ENCODE assay signal across 9 cellular contexts in genomic region chr1:7454052-7454815, GRCh38.
DNase-seq lines count a peak whose midpoint lies in the region; ATAC-seq and TF ChIP-seq lines count a peak whose summit lies in the region.
"Had no signal": no experiment of that assay in that cellular context is flagged by ENCODE, and none has a peak within 500 bp of the region (broad histone marks: within the 10 kb centered on the region; RNA-seq: fewer than 3 reads in every experiment).

No MANE protein-coding gene starts in this region.

- H3K4me1 ChIP-seq in HCT116 (ENCODE audit: control insufficient read depth in 1 of 2, insufficient read depth in 2 of 2, low read length in 2 of 2) (peaks cover 0 to 7% of the 10 kb centered on the region in 2 experiments; a peak in 2 of 4 replicates), lung (ENCODE audit: control insufficient read depth in 2 of 2, insufficient read depth in 2 of 2, low read length in 2 of 2) (peaks cover 0 to 7% of the 10 kb centered on the region in 2 donors)

- DNase-seq in CD1c-positive myeloid dendritic cell (ENCODE audit: extremely low spot score) (peak; percentile 8), HCT116 (ENCODE audit: low read depth, low spot score) (no peak), lung (ENCODE audit: low spot score) (peak; percentile 40)
- no peak for DNase-seq in stimulated activated CD4-positive, alpha-beta T cell treated with anti-CD3 and anti-CD28 coated beads, Interleukin-2, amount 100 ng/mL, for 48 hours
- no peak for DNase-seq in stimulated activated CD4-positive, alpha-beta T cell treated with anti-CD3 and anti-CD28 coated beads, Interleukin-1b, Interleukin-23, amount 100 ng/mL, for 48 hours
- no peak for DNase-seq in activated CD4-positive, CD25-positive, alpha-beta regulatory T cell treated with anti-CD3 and anti-CD28 coated beads, Interleukin-2, amount 50 U/mL, for 72 hours
- DNase-seq: activated B cell treated with CpG ODN at 0.5 μM for 24 hours had no signal

- H3K9me2 ChIP-seq in HCT116 (ENCODE audit: insufficient read depth), result no peaks in the 10 kb centered on the region

- H3K4me3 ChIP-seq in HCT116 (replicated peaks in 1 of 2; ENCODE audit: low read depth in 1 of 2, low read length in 2 of 2) (no peak overlapping the region), lung (no peak overlapping the region)

- CTCF ChIA-PET in HCT116 (lab: Charles Lee), result interaction anchor here (0.7 to 1.8 kb wide), 8 partner anchors 10 to 230 kb away, joined by 3 to 8 read pairs (median 4); no protein-coding TSS in a partner anchor

- RAD21 ChIA-PET in HCT116 (lab: Charles Lee; ENCODE audit: low non-redundant PET in 1 of 2, low total read pairs in 2 of 2, uncharacterized antibody in 2 of 2, unreplicated experiment in 2 of 2), result interaction anchor here in 1 of 2 experiments (0.7 kb wide), 1 partner anchor 193 kb away, joined by 4 read pairs; no protein-coding TSS in a partner anchor

- no peak overlapping the region for H3K4me3 Mint-ChIP-seq in brain
- H3K4me3 Mint-ChIP-seq: activated B cell treated with CpG ODN at 0.5 μM for 24 hours had no signal

- H3K27ac Mint-ChIP-seq in brain, result peak overlapping the region in 3 of 5 experiments; percentile 50 to 85 (median 80)
- H3K27ac Mint-ChIP-seq: activated B cell treated with CpG ODN at 0.5 μM for 24 hours had no signal

- ATAC-seq in HCT116 (peak; percentile 95), lung (ENCODE audit: insufficient read depth, low FRiP score) (no peak), HG02840 (IDR thresholded peaks at IDR 0.05; ENCODE audit: low FRiP score, unreplicated experiment) (no peak)

- TF ChIP-seq CTCF in HCT116 (IDR thresholded peaks at IDR 0.05 in 2 of 3, conservative IDR thresholded peaks at IDR 0.05 in 1 of 3; ENCODE audit: borderline replicate concordance in 1 of 3, insufficient read depth in 1 of 3, low read depth in 2 of 3, low read length in 2 of 3) (peak; percentile 62 to 83 (median 68); a peak in 5 of 6 replicates), brain (conservative IDR thresholded peaks at IDR 0.05) (peak; percentile 56 to 60), lung (IDR thresholded peaks at IDR 0.05; ENCODE audit: control extremely low read depth, extremely low read depth) (no peak)

- H3K36me3 ChIP-seq in HCT116 (ENCODE audit: control insufficient read depth in 1 of 2, insufficient read depth in 2 of 2, low read length in 2 of 2), result no peaks in the 10 kb centered on the region
- H3K36me3 ChIP-seq in lung (ENCODE audit: control insufficient read depth in 2 of 2, insufficient read depth in 2 of 2, low read length in 2 of 2), result no peaks in the 10 kb centered on the region

- intact Hi-C loops in HCT116 (cut with micrococcal nuclease), result loop anchor here (1.0 to 2.0 kb wide), 2 partner anchors 85 to 193 kb away; no protein-coding TSS in a partner anchor

- no peaks in the 10 kb centered on the region for H3K79me2 ChIP-seq in HCT116 (ENCODE audit: insufficient read depth, low read length)

- H3K27ac ChIP-seq in HCT116 (ENCODE audit: low read depth, low read length) (no peak overlapping the region), lung (ENCODE audit: low read depth in 1 of 2, low read length in 1 of 2) (no peak overlapping the region)

- BruUV-seq in HCT116 (replicated peaks; lab: Mats Ljungman, UMichigan), result no TSS peak

- H2AFZ ChIP-seq in HCT116 (ENCODE audit: low read depth, low read length, poor library complexity, severe bottlenecking), result no peak overlapping the region

- POLR2A ChIA-PET in HCT116 (lab: Charles Lee), result no interaction called here

- H4K20me1 ChIP-seq in HCT116 (ENCODE audit: insufficient read depth), result no peaks in the 10 kb centered on the region

- no peak overlapping the region for H3K4me2 ChIP-seq in HCT116 (ENCODE audit: low read length)

- no peak overlapping the region for H3K9ac ChIP-seq in HCT116 (ENCODE audit: low read length)

- no peaks in the 10 kb centered on the region for H3K36me3 Mint-ChIP-seq in brain

- no peaks in the 10 kb centered on the region for H3K9me3 Mint-ChIP-seq in brain
- H3K9me3 Mint-ChIP-seq: activated B cell treated with CpG ODN at 0.5 μM for 24 hours had no signal

- H3K9me3 ChIP-seq in HCT116 (ENCODE audit: control insufficient read depth in 1 of 2, insufficient read depth in 1 of 2, low read depth in 1 of 2, low read length in 2 of 2) (no peaks in the 10 kb centered on the region), lung (ENCODE audit: control insufficient read depth in 2 of 2, insufficient read depth in 1 of 2, low read length in 1 of 2) (no peaks in the 10 kb centered on the region)

- H3K27me3 ChIP-seq in HCT116 (ENCODE audit: insufficient read depth, low read length) (no peaks in the 10 kb centered on the region), lung (ENCODE audit: control insufficient read depth, insufficient read depth) (no peaks in the 10 kb centered on the region)

- no peak for TF ChIP-seq POLR2A in HCT116 (IDR thresholded peaks at IDR 0.05; ENCODE audit: borderline replicate concordance, extremely low read depth, insufficient read depth, insufficient read length)

- WGBS in lung, 2 donors, result 51% methylated on average over 19 of the region's 19 CpGs

- peaks cover 68% of the 10 kb centered on the region for H3K4me1 Mint-ChIP-seq in brain
- H3K4me1 Mint-ChIP-seq: activated B cell treated with CpG ODN at 0.5 μM for 24 hours had no signal

- peaks cover 6% of the 10 kb centered on the region for H3K27me3 Mint-ChIP-seq in brain

- peak; percentile 81 for TF ChIP-seq RAD21 in HCT116 (IDR thresholded peaks at IDR 0.05; ENCODE audit: low read depth)

TF ChIP-seq in HCT116, 20 proteins besides CTCF, POLR2A, EP300 and RAD21:
- TF ChIP-seq ZNF274 (IDR thresholded peaks at IDR 0.05; ENCODE audit: low read depth, low read length) (no peak), YY1 (IDR thresholded peaks at IDR 0.05; ENCODE audit: extremely low read depth, insufficient replicate concordance, low read depth, low read length) (no peak), JUND (IDR thresholded peaks at IDR 0.05) (no peak), ATF3 (IDR thresholded peaks at IDR 0.05) (no peak), EGR1 (IDR thresholded peaks at IDR 0.05; ENCODE audit: low read depth) (no peak), ELF1 (IDR thresholded peaks at IDR 0.05; ENCODE audit: borderline replicate concordance, low read depth) (no peak)

Comparison
In these comparisons a context has a peak if more than half of its experiments do, and no peak if none do; other contexts are left out.
1. DNase-seq: peak in CD1c-positive myeloid dendritic cell (single experiment) and lung (single experiment); none in HCT116 (single experiment), stimulated activated CD4-positive, alpha-beta T cell treated with anti-CD3 and anti-CD28 coated beads, Interleukin-2, amount 100 ng/mL, for 48 hours (0 of 2), stimulated activated CD4-positive, alpha-beta T cell treated with anti-CD3 and anti-CD28 coated beads, Interleukin-1b, Interleukin-23, amount 100 ng/mL, for 48 hours (single experiment) and activated CD4-positive, CD25-positive, alpha-beta regulatory T cell treated with anti-CD3 and anti-CD28 coated beads, Interleukin-2, amount 50 U/mL, for 72 hours (single experiment).